Comparison of ENCODE assay signal across 1 cellular context in the genomic region with DNA sequence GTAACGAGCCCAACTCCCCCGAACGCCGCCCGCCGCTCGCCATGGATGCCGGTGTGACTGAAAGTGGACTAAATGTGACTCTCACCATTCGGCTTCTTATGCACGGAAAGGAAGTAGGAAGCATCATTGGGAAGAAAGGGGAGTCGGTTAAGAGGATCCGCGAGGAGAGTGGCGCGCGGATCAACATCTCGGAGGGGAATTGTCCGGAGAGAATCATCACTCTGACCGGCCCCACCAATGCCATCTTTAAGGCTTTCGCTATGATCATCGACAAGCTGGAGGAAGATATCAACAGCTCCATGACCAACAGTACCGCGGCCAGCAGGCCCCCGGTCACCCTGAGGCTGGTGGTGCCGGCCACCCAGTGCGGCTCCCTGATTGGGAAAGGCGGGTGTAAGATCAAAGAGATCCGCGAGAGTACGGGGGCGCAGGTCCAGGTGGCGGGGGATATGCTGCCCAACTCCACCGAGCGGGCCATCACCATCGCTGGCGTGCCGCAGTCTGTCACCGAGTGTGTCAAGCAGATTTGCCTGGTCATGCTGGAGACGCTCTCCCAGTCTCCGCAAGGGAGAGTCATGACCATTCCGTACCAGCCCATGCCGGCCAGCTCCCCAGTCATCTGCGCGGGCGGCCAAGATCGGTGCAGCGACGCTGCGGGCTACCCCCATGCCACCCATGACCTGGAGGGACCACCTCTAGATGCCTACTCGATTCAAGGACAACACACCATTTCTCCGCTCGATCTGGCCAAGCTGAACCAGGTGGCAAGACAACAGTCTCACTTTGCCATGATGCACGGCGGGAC.
TF ChIP-seq lines count a peak whose summit lies in the region.

No MANE protein-coding gene starts in this region.

TF ChIP-seq in K562, 482 proteins besides CTCF, POLR2A, EP300 and RAD21 (continued from another document and continues in another):
- TF ChIP-seq, protein P1, sequence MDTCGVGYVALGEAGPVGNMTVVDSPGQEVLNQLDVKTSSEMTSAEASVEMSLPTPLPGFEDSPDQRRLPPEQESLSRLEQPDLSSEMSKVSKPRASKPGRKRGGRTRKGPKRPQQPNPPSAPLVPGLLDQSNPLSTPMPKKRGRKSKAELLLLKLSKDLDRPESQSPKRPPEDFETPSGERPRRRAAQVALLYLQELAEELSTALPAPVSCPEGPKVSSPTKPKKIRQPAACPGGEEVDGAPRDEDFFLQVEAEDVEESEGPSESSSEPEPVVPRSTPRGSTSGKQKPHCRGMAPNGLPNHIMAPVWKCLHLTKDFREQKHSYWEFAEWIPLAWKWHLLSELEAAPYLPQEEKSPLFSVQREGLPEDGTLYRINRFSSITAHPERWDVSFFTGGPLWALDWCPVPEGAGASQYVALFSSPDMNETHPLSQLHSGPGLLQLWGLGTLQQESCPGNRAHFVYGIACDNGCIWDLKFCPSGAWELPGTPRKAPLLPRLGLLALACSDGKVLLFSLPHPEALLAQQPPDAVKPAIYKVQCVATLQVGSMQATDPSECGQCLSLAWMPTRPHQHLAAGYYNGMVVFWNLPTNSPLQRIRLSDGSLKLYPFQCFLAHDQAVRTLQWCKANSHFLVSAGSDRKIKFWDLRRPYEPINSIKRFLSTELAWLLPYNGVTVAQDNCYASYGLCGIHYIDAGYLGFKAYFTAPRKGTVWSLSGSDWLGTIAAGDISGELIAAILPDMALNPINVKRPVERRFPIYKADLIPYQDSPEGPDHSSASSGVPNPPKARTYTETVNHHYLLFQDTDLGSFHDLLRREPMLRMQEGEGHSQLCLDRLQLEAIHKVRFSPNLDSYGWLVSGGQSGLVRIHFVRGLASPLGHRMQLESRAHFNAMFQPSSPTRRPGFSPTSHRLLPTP (IDR thresholded peaks at IDR 0.05; ENCODE audit: borderline replicate concordance, extremely low read depth, insufficient read length) = no peak
- TF ChIP-seq SMAD4 (CRISPR knock-in tag; conservative IDR thresholded peaks at IDR 0.05) (peak; percentile 44; the same call in 1 of the 2 replicates), PTBP1 (IDR thresholded peaks at IDR 0.05; ENCODE audit: low read depth, low read length) (no peak), BACH1 (tag; IDR thresholded peaks at IDR 0.05) (peak; percentile 67; the same call in 1 of the 2 replicates), NR3C1 (CRISPR knock-in tag; IDR thresholded peaks at IDR 0.05) (no peak), XRCC5 (IDR thresholded peaks at IDR 0.05; ENCODE audit: low read depth, low read length) (no peak), SAFB (IDR thresholded peaks at IDR 0.05; ENCODE audit: borderline replicate concordance, low read depth, low read length) (no peak), THRAP3 (IDR thresholded peaks at IDR 0.05; ENCODE audit: borderline replicate concordance) (no peak), HNRNPUL1 (IDR thresholded peaks at IDR 0.05; ENCODE audit: low read length) (no peak), HOXB6 (CRISPR knock-in tag; IDR thresholded peaks at IDR 0.05; ENCODE audit: borderline replicate concordance) (no peak), ZFX (CRISPR knock-in tag; IDR thresholded peaks at IDR 0.05) (peak; percentile 86), RNF2 (IDR thresholded peaks at IDR 0.05) (peak; percentile 50), SMAD1 (IDR thresholded peaks at IDR 0.05; ENCODE audit: low read depth, low read length, partially characterized antibody) (no peak), JUND (IDR thresholded peaks at IDR 0.05; ENCODE audit: borderline replicate concordance, low read depth, low read length) (no peak; the same call in 1 of the 2 replicates), JUND (tag; IDR thresholded peaks at IDR 0.05; ENCODE audit: borderline replicate concordance, low read depth, low read length) (no peak; the same call in 2 of the 3 replicates), KDM4B (IDR thresholded peaks at IDR 0.05; ENCODE audit: borderline replicate concordance in 2 of 2, low read depth in 1 of 2) (no peak; a peak in 1 of 4 replicates), MTF1 (CRISPR knock-in tag; IDR thresholded peaks at IDR 0.05; ENCODE audit: borderline replicate concordance) (no peak), ETV1 (tag; conservative IDR thresholded peaks at IDR 0.05; ENCODE audit: low read depth) (no peak), GTF2F1 (IDR thresholded peaks at IDR 0.05; ENCODE audit: low read depth, low read length) (no peak), ZFPM2 (CRISPR knock-in tag; IDR thresholded peaks at IDR 0.05) (no peak; the same call in 1 of the 2 replicates), ZSCAN29 (IDR thresholded peaks at IDR 0.05) (0 out of 2 replicates have a peak, but pooled peaks have one; percentile 12), EP400 (IDR thresholded peaks at IDR 0.05) (peak; percentile 73), TAF1 (IDR thresholded peaks at IDR 0.05; ENCODE audit: control insufficient read depth, extremely low read depth, insufficient read depth, low read length, severe bottlenecking) (peak; percentile 33), CXXC5 (CRISPR knock-in tag; IDR thresholded peaks at IDR 0.05) (peak; percentile 62), BCOR (IDR thresholded peaks at IDR 0.05) (no peak), TEAD1 (CRISPR knock-in tag; IDR thresholded peaks at IDR 0.05) (0 out of 4 replicates have a peak, but pooled peaks of 1 of the 2 experiments have one; percentile 53), XRCC3 (IDR thresholded peaks at IDR 0.05) (no peak), ETV5 (CRISPR knock-in tag; IDR thresholded peaks at IDR 0.05; ENCODE audit: low read depth) (no peak; the same call in 1 of the 2 replicates), HNRNPH1 (optimal IDR thresholded peaks at IDR 0.05; ENCODE audit: low read depth, low read length) (no peak), ZFP1 (CRISPR knock-in tag; IDR thresholded peaks at IDR 0.05) (no peak)
- TF ChIP-seq, protein P2, sequence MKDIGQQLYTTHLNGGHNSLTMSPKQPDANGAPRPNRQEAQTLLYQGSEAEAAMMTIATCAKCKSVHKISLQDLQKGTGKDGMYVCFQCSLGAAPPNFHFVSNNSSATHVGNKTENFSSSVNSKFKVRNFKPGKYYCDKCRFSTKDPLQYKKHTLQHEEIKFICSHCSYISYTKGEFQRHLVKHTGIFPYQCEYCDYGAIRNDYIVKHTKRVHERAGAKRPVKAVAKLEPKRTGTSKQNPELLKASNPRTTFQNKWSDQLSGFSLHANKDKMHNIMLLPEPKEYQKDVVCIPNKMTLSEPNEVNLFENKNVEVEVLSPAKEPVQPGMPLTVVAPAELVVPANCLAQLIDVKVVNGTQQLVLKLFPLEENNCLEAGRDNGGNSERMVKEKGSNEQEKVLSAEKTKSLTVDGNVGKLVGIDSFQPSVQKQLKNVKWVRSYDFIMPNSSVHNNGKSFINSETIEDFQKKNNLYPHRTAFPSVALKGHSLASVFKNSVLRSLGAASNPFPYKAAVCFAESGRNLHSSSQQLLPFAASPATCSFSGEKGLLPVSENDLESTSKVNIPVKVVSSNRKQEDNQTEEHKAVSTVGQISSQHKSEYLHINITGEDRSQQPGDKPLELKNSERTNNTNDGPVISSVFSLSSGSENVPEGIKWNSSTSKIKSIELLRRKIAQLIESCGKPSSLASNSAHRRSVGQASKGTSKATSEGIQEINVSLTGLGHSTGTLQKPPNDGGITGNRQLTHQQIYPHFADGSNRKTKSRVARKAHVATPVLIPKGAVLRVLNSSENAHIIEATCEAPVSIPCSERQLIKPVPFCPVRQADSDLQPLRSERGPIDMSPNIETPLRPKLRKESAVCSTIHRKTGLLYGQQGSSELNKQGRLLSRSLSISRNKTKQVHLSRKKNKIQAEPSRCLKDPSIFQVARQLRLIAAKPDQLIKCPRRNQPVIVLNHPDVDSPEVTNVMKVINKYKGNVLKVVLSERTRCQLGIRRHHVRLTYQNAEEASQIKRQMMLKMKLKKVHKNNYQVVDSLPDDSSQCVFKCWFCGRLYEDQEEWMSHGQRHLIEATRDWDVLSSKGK (CRISPR knock-in tag; IDR thresholded peaks at IDR 0.05) = no peak
- TF ChIP-seq, protein P3, sequence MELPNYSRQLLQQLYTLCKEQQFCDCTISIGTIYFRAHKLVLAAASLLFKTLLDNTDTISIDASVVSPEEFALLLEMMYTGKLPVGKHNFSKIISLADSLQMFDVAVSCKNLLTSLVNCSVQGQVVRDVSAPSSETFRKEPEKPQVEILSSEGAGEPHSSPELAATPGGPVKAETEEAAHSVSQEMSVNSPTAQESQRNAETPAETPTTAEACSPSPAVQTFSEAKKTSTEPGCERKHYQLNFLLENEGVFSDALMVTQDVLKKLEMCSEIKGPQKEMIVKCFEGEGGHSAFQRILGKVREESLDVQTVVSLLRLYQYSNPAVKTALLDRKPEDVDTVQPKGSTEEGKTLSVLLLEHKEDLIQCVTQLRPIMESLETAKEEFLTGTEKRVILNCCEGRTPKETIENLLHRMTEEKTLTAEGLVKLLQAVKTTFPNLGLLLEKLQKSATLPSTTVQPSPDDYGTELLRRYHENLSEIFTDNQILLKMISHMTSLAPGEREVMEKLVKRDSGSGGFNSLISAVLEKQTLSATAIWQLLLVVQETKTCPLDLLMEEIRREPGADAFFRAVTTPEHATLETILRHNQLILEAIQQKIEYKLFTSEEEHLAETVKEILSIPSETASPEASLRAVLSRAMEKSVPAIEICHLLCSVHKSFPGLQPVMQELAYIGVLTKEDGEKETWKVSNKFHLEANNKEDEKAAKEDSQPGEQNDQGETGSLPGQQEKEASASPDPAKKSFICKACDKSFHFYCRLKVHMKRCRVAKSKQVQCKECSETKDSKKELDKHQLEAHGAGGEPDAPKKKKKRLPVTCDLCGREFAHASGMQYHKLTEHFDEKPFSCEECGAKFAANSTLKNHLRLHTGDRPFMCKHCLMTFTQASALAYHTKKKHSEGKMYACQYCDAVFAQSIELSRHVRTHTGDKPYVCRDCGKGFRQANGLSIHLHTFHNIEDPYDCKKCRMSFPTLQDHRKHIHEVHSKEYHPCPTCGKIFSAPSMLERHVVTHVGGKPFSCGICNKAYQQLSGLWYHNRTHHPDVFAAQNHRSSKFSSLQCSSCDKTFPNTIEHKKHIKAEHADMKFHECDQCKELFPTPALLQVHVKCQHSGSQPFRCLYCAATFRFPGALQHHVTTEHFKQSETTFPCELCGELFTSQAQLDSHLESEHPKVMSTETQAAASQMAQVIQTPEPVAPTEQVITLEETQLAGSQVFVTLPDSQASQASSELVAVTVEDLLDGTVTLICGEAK (IDR thresholded peaks at IDR 0.05) = no peak
- TF ChIP-seq, protein P3 (CRISPR knock-in tag; IDR thresholded peaks at IDR 0.05) = no peak
- TF ChIP-seq, protein P4, sequence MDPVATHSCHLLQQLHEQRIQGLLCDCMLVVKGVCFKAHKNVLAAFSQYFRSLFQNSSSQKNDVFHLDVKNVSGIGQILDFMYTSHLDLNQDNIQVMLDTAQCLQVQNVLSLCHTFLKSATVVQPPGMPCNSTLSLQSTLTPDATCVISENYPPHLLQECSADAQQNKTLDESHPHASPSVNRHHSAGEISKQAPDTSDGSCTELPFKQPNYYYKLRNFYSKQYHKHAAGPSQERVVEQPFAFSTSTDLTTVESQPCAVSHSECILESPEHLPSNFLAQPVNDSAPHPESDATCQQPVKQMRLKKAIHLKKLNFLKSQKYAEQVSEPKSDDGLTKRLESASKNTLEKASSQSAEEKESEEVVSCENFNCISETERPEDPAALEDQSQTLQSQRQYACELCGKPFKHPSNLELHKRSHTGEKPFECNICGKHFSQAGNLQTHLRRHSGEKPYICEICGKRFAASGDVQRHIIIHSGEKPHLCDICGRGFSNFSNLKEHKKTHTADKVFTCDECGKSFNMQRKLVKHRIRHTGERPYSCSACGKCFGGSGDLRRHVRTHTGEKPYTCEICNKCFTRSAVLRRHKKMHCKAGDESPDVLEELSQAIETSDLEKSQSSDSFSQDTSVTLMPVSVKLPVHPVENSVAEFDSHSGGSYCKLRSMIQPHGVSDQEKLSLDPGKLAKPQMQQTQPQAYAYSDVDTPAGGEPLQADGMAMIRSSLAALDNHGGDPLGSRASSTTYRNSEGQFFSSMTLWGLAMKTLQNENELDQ (CRISPR knock-in tag; IDR thresholded peaks at IDR 0.05; ENCODE audit: borderline replicate concordance) = no peak
- TF ChIP-seq, protein P5, sequence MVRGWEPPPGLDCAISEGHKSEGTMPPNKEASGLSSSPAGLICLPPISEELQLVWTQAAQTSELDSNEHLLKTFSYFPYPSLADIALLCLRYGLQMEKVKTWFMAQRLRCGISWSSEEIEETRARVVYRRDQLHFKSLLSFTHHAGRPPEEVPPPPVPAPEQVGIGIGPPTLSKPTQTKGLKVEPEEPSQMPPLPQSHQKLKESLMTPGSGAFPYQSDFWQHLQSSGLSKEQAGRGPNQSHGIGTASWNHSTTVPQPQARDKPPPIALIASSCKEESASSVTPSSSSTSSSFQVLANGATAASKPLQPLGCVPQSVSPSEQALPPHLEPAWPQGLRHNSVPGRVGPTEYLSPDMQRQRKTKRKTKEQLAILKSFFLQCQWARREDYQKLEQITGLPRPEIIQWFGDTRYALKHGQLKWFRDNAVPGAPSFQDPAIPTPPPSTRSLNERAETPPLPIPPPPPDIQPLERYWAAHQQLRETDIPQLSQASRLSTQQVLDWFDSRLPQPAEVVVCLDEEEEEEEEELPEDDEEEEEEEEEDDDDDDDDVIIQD (CRISPR knock-in tag; IDR thresholded peaks at IDR 0.05) = no peak
- TF ChIP-seq, protein P6, sequence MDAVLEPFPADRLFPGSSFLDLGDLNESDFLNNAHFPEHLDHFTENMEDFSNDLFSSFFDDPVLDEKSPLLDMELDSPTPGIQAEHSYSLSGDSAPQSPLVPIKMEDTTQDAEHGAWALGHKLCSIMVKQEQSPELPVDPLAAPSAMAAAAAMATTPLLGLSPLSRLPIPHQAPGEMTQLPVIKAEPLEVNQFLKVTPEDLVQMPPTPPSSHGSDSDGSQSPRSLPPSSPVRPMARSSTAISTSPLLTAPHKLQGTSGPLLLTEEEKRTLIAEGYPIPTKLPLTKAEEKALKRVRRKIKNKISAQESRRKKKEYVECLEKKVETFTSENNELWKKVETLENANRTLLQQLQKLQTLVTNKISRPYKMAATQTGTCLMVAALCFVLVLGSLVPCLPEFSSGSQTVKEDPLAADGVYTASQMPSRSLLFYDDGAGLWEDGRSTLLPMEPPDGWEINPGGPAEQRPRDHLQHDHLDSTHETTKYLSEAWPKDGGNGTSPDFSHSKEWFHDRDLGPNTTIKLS (IDR thresholded peaks at IDR 0.05; ENCODE audit: borderline replicate concordance, low read depth) = peak; percentile 56; the same call in 1 of the 2 replicates
